2 cellular contexts compared by ENCODE assay signal in genomic region chr6:157995458-157995857, GRCh38.
TF ChIP-seq lines count a peak whose summit lies in the region.

No MANE protein-coding gene starts in this region.

TF ChIP-seq in HepG2, 621 proteins besides CTCF, POLR2A, EP300 and RAD21:
- peak; percentile 54; the same call in 1 of the 2 replicates for TF ChIP-seq ZBTB38 (CRISPR knock-in tag; IDR thresholded peaks at IDR 0.05)
- no peak for TF ChIP-seq ZNF121 (CRISPR knock-in tag; IDR thresholded peaks at IDR 0.05)
- no peak for TF ChIP-seq RCOR2 (CRISPR knock-in tag; IDR thresholded peaks at IDR 0.05)
- no peak for TF ChIP-seq E2F2 (CRISPR knock-in tag; IDR thresholded peaks at IDR 0.05; ENCODE audit: borderline replicate concordance)
- TF ChIP-seq HMG20A (CRISPR knock-in tag; IDR thresholded peaks at IDR 0.05; ENCODE audit: borderline replicate concordance): no peak
- TF ChIP-seq NFKBIZ (CRISPR knock-in tag; IDR thresholded peaks at IDR 0.05): no peak
- TF ChIP-seq KAT7 (CRISPR knock-in tag; IDR thresholded peaks at IDR 0.05; ENCODE audit: borderline replicate concordance): no peak

TF ChIP-seq in GM23338, 12 proteins besides CTCF, POLR2A, EP300 and RAD21:
- TF ChIP-seq CREB1 (CRISPR knock-in tag; IDR thresholded peaks at IDR 0.05; ENCODE audit: low read depth) (no peak), STAT1 (IDR thresholded peaks at IDR 0.05; ENCODE audit: unreplicated experiment) (no peak), EZH2phosphoT487 (IDR thresholded peaks at IDR 0.05; ENCODE audit: unreplicated experiment) (no peak), JUNB (IDR thresholded peaks at IDR 0.05; ENCODE audit: unreplicated experiment) (no peak), ZNF114 (CRISPR knock-in tag; IDR thresholded peaks at IDR 0.05) (no peak), REST (IDR thresholded peaks at IDR 0.05; ENCODE audit: unreplicated experiment) (no peak), ETS1 (IDR thresholded peaks at IDR 0.05) (no peak), EZH2 (IDR thresholded peaks at IDR 0.05; ENCODE audit: low read depth, unreplicated experiment) (no peak), ZNF462 (CRISPR knock-in tag; IDR thresholded peaks at IDR 0.05) (no peak), NANOG (IDR thresholded peaks at IDR 0.05; ENCODE audit: borderline replicate concordance) (no peak), ZNF331 (CRISPR knock-in tag; IDR thresholded peaks at IDR 0.05; ENCODE audit: low read depth) (no peak), POLR2AphosphoS5 (IDR thresholded peaks at IDR 0.05; ENCODE audit: low read depth) (no peak)
